Comparison of ENCODE assay signal across 1 cellular context in the genomic region with DNA sequence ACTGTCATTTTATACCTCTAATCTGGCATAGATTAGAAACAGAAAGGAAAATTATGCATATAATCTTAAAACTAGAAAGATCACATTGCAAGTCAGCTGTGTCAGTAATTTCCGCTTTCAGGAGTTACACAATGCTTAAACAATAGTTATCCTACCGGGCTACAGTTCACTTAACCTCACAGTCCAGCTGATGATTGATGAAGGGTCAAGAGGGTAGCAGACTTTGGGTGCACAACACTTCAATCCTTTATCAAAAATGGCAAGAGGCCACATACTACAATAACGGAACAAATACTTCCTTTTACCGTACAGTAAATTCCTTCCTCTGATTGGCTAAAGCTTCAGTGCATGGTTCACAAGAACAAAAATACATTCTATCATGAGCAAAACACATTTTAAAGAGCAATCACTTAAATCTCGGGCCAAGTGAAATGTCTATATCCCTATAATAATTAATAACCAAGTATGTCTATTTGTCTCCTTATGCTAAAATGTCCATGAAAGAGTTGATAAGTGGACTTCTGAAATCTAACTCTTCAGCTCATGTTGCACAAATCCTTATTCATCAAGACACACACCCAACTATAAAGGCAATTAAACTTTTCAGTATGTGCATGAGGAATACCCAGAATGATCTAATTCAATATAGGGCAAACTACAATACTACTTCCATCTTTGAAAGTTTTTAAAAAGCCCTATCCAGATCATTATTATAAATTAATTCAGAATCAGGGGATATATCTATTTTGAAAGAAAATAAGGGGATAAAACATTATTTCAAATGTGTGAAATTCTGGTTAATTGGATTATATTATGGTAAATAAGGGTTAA.
TF ChIP-seq lines count a peak whose summit lies in the region.

No MANE protein-coding gene starts in this region.

TF ChIP-seq in HepG2, 621 proteins besides CTCF, POLR2A, EP300 and RAD21 (continued from another document and continues in another):
- TF ChIP-seq, protein P1, sequence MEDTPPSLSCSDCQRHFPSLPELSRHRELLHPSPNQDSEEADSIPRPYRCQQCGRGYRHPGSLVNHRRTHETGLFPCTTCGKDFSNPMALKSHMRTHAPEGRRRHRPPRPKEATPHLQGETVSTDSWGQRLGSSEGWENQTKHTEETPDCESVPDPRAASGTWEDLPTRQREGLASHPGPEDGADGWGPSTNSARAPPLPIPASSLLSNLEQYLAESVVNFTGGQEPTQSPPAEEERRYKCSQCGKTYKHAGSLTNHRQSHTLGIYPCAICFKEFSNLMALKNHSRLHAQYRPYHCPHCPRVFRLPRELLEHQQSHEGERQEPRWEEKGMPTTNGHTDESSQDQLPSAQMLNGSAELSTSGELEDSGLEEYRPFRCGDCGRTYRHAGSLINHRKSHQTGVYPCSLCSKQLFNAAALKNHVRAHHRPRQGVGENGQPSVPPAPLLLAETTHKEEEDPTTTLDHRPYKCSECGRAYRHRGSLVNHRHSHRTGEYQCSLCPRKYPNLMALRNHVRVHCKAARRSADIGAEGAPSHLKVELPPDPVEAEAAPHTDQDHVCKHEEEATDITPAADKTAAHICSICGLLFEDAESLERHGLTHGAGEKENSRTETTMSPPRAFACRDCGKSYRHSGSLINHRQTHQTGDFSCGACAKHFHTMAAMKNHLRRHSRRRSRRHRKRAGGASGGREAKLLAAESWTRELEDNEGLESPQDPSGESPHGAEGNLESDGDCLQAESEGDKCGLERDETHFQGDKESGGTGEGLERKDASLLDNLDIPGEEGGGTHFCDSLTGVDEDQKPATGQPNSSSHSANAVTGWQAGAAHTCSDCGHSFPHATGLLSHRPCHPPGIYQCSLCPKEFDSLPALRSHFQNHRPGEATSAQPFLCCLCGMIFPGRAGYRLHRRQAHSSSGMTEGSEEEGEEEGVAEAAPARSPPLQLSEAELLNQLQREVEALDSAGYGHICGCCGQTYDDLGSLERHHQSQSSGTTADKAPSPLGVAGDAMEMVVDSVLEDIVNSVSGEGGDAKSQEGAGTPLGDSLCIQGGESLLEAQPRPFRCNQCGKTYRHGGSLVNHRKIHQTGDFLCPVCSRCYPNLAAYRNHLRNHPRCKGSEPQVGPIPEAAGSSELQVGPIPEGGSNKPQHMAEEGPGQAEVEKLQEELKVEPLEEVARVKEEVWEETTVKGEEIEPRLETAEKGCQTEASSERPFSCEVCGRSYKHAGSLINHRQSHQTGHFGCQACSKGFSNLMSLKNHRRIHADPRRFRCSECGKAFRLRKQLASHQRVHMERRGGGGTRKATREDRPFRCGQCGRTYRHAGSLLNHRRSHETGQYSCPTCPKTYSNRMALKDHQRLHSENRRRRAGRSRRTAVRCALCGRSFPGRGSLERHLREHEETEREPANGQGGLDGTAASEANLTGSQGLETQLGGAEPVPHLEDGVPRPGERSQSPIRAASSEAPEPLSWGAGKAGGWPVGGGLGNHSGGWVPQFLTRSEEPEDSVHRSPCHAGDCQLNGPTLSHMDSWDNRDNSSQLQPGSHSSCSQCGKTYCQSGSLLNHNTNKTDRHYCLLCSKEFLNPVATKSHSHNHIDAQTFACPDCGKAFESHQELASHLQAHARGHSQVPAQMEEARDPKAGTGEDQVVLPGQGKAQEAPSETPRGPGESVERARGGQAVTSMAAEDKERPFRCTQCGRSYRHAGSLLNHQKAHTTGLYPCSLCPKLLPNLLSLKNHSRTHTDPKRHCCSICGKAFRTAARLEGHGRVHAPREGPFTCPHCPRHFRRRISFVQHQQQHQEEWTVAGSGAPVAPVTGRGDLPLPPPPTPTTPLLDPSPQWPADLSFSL (CRISPR knock-in tag; IDR thresholded peaks at IDR 0.05) = no peak
- TF ChIP-seq ZSCAN25 (CRISPR knock-in tag; IDR thresholded peaks at IDR 0.05) (no peak), ZNF546 (CRISPR knock-in tag; conservative IDR thresholded peaks at IDR 0.05) (no peak), THYN1 (CRISPR knock-in tag; IDR thresholded peaks at IDR 0.05; ENCODE audit: borderline replicate concordance, low read depth) (no peak), MAF1 (CRISPR knock-in tag; IDR thresholded peaks at IDR 0.05; ENCODE audit: borderline replicate concordance) (no peak), ZSCAN21 (CRISPR knock-in tag; IDR thresholded peaks at IDR 0.05; ENCODE audit: borderline replicate concordance) (no peak), NR2F2 (IDR thresholded peaks at IDR 0.05; ENCODE audit: borderline replicate concordance, low read depth) (peak; percentile 99), PRMT3 (CRISPR knock-in tag; IDR thresholded peaks at IDR 0.05; ENCODE audit: borderline replicate concordance, low read depth) (no peak), ONECUT2 (CRISPR knock-in tag; IDR thresholded peaks at IDR 0.05) (no peak), STAG1 (CRISPR knock-in tag; IDR thresholded peaks at IDR 0.05) (no peak), ZNF670 (CRISPR knock-in tag; IDR thresholded peaks at IDR 0.05; ENCODE audit: borderline replicate concordance) (no peak), ARNTL (CRISPR knock-in tag; IDR thresholded peaks at IDR 0.05) (peak; percentile 86), ZNF746 (CRISPR knock-in tag; IDR thresholded peaks at IDR 0.05) (no peak), AKAP8 (CRISPR knock-in tag; IDR thresholded peaks at IDR 0.05) (peak; percentile 69; the same call in 1 of the 2 replicates), CBFB (CRISPR knock-in tag; IDR thresholded peaks at IDR 0.05) (0 out of 2 replicates have a peak, but pooled peaks have one; percentile 54), SP1 (IDR thresholded peaks at IDR 0.05) (no peak), SP1 (CRISPR knock-in tag; IDR thresholded peaks at IDR 0.05) (no peak), NR2F6 (IDR thresholded peaks at IDR 0.05) (peak; percentile 99), NR2F6 (CRISPR knock-in tag; IDR thresholded peaks at IDR 0.05) (peak; percentile 99), PITX1 (CRISPR knock-in tag; IDR thresholded peaks at IDR 0.05) (peak; percentile 82; the same call in 1 of the 2 replicates), DNMT3B (CRISPR knock-in tag; conservative IDR thresholded peaks at IDR 0.05) (no peak), ZNF431 (CRISPR knock-in tag; IDR thresholded peaks at IDR 0.05; ENCODE audit: borderline replicate concordance, low read depth) (no peak), HCFC1 (IDR thresholded peaks at IDR 0.05; ENCODE audit: low read depth, low read length) (no peak), TP53 (CRISPR knock-in tag; conservative IDR thresholded peaks at IDR 0.05) (no peak), ZSCAN20 (CRISPR knock-in tag; IDR thresholded peaks at IDR 0.05; ENCODE audit: borderline replicate concordance) (no peak), ZNF460 (CRISPR knock-in tag; IDR thresholded peaks at IDR 0.05; ENCODE audit: borderline replicate concordance) (no peak; the same call in 1 of the 2 replicates), ZNF652 (CRISPR knock-in tag; IDR thresholded peaks at IDR 0.05; ENCODE audit: borderline replicate concordance, low read depth) (no peak), ZNF614 (CRISPR knock-in tag; IDR thresholded peaks at IDR 0.05; ENCODE audit: borderline replicate concordance) (peak; percentile 91), ZFP37 (CRISPR knock-in tag; IDR thresholded peaks at IDR 0.05; ENCODE audit: borderline replicate concordance) (no peak), ZNF788 (CRISPR knock-in tag; IDR thresholded peaks at IDR 0.05; ENCODE audit: borderline replicate concordance) (no peak), HMGA1 (CRISPR knock-in tag; conservative IDR thresholded peaks at IDR 0.05) (no peak)
- TF ChIP-seq, protein P2, sequence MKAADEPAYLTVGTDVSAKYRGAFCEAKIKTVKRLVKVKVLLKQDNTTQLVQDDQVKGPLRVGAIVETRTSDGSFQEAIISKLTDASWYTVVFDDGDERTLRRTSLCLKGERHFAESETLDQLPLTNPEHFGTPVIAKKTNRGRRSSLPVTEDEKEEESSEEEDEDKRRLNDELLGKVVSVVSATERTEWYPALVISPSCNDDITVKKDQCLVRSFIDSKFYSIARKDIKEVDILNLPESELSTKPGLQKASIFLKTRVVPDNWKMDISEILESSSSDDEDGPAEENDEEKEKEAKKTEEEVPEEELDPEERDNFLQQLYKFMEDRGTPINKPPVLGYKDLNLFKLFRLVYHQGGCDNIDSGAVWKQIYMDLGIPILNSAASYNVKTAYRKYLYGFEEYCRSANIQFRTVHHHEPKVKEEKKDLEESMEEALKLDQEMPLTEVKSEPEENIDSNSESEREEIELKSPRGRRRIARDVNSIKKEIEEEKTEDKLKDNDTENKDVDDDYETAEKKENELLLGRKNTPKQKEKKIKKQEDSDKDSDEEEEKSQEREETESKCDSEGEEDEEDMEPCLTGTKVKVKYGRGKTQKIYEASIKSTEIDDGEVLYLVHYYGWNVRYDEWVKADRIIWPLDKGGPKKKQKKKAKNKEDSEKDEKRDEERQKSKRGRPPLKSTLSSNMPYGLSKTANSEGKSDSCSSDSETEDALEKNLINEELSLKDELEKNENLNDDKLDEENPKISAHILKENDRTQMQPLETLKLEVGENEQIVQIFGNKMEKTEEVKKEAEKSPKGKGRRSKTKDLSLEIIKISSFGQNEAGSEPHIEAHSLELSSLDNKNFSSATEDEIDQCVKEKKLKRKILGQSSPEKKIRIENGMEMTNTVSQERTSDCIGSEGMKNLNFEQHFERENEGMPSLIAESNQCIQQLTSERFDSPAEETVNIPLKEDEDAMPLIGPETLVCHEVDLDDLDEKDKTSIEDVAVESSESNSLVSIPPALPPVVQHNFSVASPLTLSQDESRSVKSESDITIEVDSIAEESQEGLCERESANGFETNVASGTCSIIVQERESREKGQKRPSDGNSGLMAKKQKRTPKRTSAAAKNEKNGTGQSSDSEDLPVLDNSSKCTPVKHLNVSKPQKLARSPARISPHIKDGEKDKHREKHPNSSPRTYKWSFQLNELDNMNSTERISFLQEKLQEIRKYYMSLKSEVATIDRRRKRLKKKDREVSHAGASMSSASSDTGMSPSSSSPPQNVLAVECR (CRISPR knock-in tag; IDR thresholded peaks at IDR 0.05; ENCODE audit: borderline replicate concordance) = peak; percentile 65; the same call in 1 of the 2 replicates
- TF ChIP-seq, protein P3, sequence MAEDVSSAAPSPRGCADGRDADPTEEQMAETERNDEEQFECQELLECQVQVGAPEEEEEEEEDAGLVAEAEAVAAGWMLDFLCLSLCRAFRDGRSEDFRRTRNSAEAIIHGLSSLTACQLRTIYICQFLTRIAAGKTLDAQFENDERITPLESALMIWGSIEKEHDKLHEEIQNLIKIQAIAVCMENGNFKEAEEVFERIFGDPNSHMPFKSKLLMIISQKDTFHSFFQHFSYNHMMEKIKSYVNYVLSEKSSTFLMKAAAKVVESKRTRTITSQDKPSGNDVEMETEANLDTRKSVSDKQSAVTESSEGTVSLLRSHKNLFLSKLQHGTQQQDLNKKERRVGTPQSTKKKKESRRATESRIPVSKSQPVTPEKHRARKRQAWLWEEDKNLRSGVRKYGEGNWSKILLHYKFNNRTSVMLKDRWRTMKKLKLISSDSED (CRISPR knock-in tag; IDR thresholded peaks at IDR 0.05) = no peak
- TF ChIP-seq, protein P4, sequence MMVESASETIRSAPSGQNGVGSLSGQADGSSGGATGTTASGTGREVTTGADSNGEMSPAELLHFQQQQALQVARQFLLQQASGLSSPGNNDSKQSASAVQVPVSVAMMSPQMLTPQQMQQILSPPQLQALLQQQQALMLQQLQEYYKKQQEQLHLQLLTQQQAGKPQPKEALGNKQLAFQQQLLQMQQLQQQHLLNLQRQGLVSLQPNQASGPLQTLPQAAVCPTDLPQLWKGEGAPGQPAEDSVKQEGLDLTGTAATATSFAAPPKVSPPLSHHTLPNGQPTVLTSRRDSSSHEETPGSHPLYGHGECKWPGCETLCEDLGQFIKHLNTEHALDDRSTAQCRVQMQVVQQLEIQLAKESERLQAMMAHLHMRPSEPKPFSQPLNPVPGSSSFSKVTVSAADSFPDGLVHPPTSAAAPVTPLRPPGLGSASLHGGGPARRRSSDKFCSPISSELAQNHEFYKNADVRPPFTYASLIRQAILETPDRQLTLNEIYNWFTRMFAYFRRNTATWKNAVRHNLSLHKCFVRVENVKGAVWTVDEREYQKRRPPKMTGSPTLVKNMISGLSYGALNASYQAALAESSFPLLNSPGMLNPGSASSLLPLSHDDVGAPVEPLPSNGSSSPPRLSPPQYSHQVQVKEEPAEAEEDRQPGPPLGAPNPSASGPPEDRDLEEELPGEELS (CRISPR knock-in tag; IDR thresholded peaks at IDR 0.05) = peak; percentile 89
- TF ChIP-seq, protein P5, sequence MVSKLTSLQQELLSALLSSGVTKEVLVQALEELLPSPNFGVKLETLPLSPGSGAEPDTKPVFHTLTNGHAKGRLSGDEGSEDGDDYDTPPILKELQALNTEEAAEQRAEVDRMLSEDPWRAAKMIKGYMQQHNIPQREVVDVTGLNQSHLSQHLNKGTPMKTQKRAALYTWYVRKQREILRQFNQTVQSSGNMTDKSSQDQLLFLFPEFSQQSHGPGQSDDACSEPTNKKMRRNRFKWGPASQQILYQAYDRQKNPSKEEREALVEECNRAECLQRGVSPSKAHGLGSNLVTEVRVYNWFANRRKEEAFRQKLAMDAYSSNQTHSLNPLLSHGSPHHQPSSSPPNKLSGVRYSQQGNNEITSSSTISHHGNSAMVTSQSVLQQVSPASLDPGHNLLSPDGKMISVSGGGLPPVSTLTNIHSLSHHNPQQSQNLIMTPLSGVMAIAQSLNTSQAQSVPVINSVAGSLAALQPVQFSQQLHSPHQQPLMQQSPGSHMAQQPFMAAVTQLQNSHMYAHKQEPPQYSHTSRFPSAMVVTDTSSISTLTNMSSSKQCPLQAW (CRISPR knock-in tag; IDR thresholded peaks at IDR 0.05) = peak; percentile 61; the same call in 1 of the 2 replicates
- TF ChIP-seq, protein P6, sequence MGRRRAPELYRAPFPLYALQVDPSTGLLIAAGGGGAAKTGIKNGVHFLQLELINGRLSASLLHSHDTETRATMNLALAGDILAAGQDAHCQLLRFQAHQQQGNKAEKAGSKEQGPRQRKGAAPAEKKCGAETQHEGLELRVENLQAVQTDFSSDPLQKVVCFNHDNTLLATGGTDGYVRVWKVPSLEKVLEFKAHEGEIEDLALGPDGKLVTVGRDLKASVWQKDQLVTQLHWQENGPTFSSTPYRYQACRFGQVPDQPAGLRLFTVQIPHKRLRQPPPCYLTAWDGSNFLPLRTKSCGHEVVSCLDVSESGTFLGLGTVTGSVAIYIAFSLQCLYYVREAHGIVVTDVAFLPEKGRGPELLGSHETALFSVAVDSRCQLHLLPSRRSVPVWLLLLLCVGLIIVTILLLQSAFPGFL (CRISPR knock-in tag; IDR thresholded peaks at IDR 0.05) = no peak
- TF ChIP-seq, protein P7, sequence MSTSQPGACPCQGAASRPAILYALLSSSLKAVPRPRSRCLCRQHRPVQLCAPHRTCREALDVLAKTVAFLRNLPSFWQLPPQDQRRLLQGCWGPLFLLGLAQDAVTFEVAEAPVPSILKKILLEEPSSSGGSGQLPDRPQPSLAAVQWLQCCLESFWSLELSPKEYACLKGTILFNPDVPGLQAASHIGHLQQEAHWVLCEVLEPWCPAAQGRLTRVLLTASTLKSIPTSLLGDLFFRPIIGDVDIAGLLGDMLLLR (CRISPR knock-in tag; IDR thresholded peaks at IDR 0.05) = no peak
